22 cellular contexts compared by ENCODE assay signal in the genomic region with DNA sequence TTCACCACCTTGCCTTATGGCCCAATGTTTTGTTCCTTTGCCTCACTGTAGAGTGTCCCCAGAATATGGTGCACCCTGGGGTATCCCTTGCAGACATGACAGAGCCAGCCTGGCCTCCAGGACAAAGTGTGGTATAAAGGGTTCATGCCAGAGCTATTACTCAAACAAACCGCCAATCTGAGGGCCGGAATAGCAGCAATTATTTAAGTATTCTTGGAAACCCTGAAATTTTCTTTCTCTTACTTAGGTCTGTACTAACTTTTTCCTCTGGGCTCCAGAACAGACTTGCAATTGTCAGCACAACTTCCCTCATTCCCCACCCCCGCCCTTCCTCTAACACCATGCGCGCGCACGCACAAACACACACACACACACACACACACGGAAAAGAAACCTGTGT.
"Had no signal": no experiment of that assay in that cellular context is flagged by ENCODE, and none has a peak within 500 bp of the region (broad histone marks: within the 10 kb centered on the region; RNA-seq: fewer than 3 reads in every experiment).

No MANE protein-coding gene starts in this region.

- H3K36me3 Mint-ChIP-seq: activated naive CD4-positive, alpha-beta T cell treated with anti-CD3 and anti-CD28 coated beads, Interleukin-2, amount 50 U/mL, for 24 hours; T-cell had no signal

- H3K4me3 Mint-ChIP-seq: activated naive CD4-positive, alpha-beta T cell treated with anti-CD3 and anti-CD28 coated beads, Interleukin-2, amount 50 U/mL, for 24 hours; naive B cell; stimulated activated naive CD8-positive, alpha-beta T cell treated with anti-CD3 and anti-CD28 coated beads, Interleukin-15, Interleukin-2, amounts not matched to agents 100 ng/mL and 50 ng/mL, for 24 hours; T-cell; T-helper 2 cell treated with Interferon-gamma antibody and Interleukin-4, amounts not matched to agents 5 μg/mL and 100 μg/mL, for 36 hours had no signal

- H3K27ac ChIP-seq: ascending aorta, colonic mucosa, dorsolateral prefrontal cortex, esophagus squamous epithelium, lower lobe of right lung, tibial artery, WERI-Rb-1 had no signal

- H3K27ac Mint-ChIP-seq: activated naive CD4-positive, alpha-beta T cell treated with anti-CD3 and anti-CD28 coated beads, Interleukin-2, amount 50 U/mL, for 24 hours; naive B cell; stimulated activated naive CD8-positive, alpha-beta T cell treated with anti-CD3 and anti-CD28 coated beads, Interleukin-15, Interleukin-2, amounts not matched to agents 100 ng/mL and 50 ng/mL, for 24 hours; T-cell; T-helper 2 cell treated with Interferon-gamma antibody and Interleukin-4, amounts not matched to agents 5 μg/mL and 100 μg/mL, for 36 hours had no signal

- H3K27me3 Mint-ChIP-seq: stimulated activated naive CD8-positive, alpha-beta T cell treated with anti-CD3 and anti-CD28 coated beads, Interleukin-15, Interleukin-2, amounts not matched to agents 100 ng/mL and 50 ng/mL, for 24 hours had no signal

- H3K9me3 Mint-ChIP-seq: activated naive CD4-positive, alpha-beta T cell treated with anti-CD3 and anti-CD28 coated beads, Interleukin-2, amount 50 U/mL, for 24 hours; naive B cell; stimulated activated naive CD8-positive, alpha-beta T cell treated with anti-CD3 and anti-CD28 coated beads, Interleukin-15, Interleukin-2, amounts not matched to agents 100 ng/mL and 50 ng/mL, for 24 hours; T-cell; T-helper 2 cell treated with Interferon-gamma antibody and Interleukin-4, amounts not matched to agents 5 μg/mL and 100 μg/mL, for 36 hours had no signal

- H3K9me3 ChIP-seq: ascending aorta, colonic mucosa, esophagus squamous epithelium, lower lobe of right lung, tibial artery had no signal

- H3K4me1 ChIP-seq: ascending aorta, colonic mucosa, esophagus squamous epithelium, lower lobe of right lung, tibial artery had no signal

- ATAC-seq: left lobe of liver, lower lobe of right lung, sciatic nerve, T-cell had no signal

- H3K36me3 ChIP-seq: ascending aorta, colonic mucosa, esophagus squamous epithelium, lower lobe of right lung, tibial artery, WERI-Rb-1 had no signal

- H3K4me3 ChIP-seq: ascending aorta, colonic mucosa, dorsolateral prefrontal cortex, esophagus squamous epithelium, lower lobe of right lung, tibial artery had no signal

- H3K4me1 Mint-ChIP-seq: activated naive CD4-positive, alpha-beta T cell treated with anti-CD3 and anti-CD28 coated beads, Interleukin-2, amount 50 U/mL, for 24 hours; naive B cell; T-cell had no signal

- DNase-seq: activated CD4-positive, alpha-beta T cell treated with anti-CD3 and anti-CD28 coated beads, Interleukin-2, amount 50 U/mL, for 1 hour; activated CD4-positive, CD25-positive, alpha-beta regulatory T cell treated with anti-CD3 and anti-CD28 coated beads, Interleukin-2, amount 50 U/mL, for 72 hours; activated gamma-delta T cell treated with Interleukin-2 at 50 U/mL for 16 hours; activated T-cell treated with anti-CD3 and anti-CD28 coated beads, Interleukin-2, amount 50 U/mL, for 1 hour; colonic mucosa; dorsolateral prefrontal cortex; esophagus squamous epithelium; foreskin fibroblast; lower lobe of right lung; naive B cell; nucleus accumbens; posterior cingulate gyrus; stimulated activated CD4-positive, alpha-beta T cell treated with anti-CD3 and anti-CD28 coated beads, Interleukin-4, amount 100 ng/mL, for 24 hours; T-cell; tibial artery; WERI-Rb-1 had no signal

- H3K27me3 ChIP-seq: ascending aorta, colonic mucosa, dorsolateral prefrontal cortex, tibial artery had no signal
